In genomic region chr14:103899316-103899715, GRCh38 we compare ENCODE assay signal across 1 cellular context.
TF ChIP-seq lines count a peak whose summit lies in the region.

No MANE protein-coding gene starts in this region.

TF ChIP-seq in WTC11, 78 proteins besides CTCF, POLR2A, EP300 and RAD21 (continued from another document):
- TF ChIP-seq PREB (CRISPR knock-in tag; IDR thresholded peaks at IDR 0.05; ENCODE audit: borderline replicate concordance): no peak
- TF ChIP-seq, protein P1, sequence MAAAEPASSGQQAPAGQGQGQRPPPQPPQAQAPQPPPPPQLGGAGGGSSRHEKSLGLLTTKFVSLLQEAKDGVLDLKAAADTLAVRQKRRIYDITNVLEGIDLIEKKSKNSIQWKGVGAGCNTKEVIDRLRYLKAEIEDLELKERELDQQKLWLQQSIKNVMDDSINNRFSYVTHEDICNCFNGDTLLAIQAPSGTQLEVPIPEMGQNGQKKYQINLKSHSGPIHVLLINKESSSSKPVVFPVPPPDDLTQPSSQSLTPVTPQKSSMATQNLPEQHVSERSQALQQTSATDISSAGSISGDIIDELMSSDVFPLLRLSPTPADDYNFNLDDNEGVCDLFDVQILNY (CRISPR knock-in tag; IDR thresholded peaks at IDR 0.05): no peak
- TF ChIP-seq CREM (CRISPR knock-in tag; IDR thresholded peaks at IDR 0.05): no peak
- no peak for TF ChIP-seq GTF2I (CRISPR knock-in tag; conservative IDR thresholded peaks at IDR 0.05)
- no peak for TF ChIP-seq PRDM15 (CRISPR knock-in tag; IDR thresholded peaks at IDR 0.05)
- no peak for TF ChIP-seq E2F4 (CRISPR knock-in tag; IDR thresholded peaks at IDR 0.05; ENCODE audit: borderline replicate concordance, low read depth)
- no peak for TF ChIP-seq STAT6 (CRISPR knock-in tag; conservative IDR thresholded peaks at IDR 0.05; ENCODE audit: low read depth)
- TF ChIP-seq OVOL2 (CRISPR knock-in tag; IDR thresholded peaks at IDR 0.05; ENCODE audit: borderline replicate concordance): no peak
